In genomic region chr22:41096391-41096790, GRCh38 we compare ENCODE assay signal across 12 cellular contexts. TPM values are rescaled to one million over a fixed set of nuclear protein-coding genes. Genes with fewer than 3 reads are reported as not detected.
DNase-seq lines count a peak whose midpoint lies in the region; ATAC-seq and TF ChIP-seq lines count a peak whose summit lies in the region.
"Had no signal": no experiment of that assay in that cellular context is flagged by ENCODE, and none has a peak within 500 bp of the region (broad histone marks: within the 10 kb centered on the region; RNA-seq: fewer than 3 reads in every experiment).

No MANE protein-coding gene starts in this region.

- H3K4me1 ChIP-seq in DND-41 (ENCODE audit: insufficient read depth, low read length) (peaks cover 47% of the 10 kb centered on the region), Loucy (ENCODE audit: insufficient read depth, low read length, poor library complexity, severe bottlenecking) (peaks cover 58% of the 10 kb centered on the region), neural progenitor cell (peaks cover 17% of the 10 kb centered on the region)

- H4K20me1 ChIP-seq in DND-41 (ENCODE audit: insufficient read depth, low read length) = peaks cover 73% of the 10 kb centered on the region
- H4K20me1 ChIP-seq in Loucy (ENCODE audit: insufficient read depth, low read length, poor library complexity, severe bottlenecking) = peaks cover 90% of the 10 kb centered on the region
- peaks cover 90% of the 10 kb centered on the region for H4K20me1 ChIP-seq in neural progenitor cell (ENCODE audit: low read depth)

- TF ChIP-seq CTCF in DND-41 (IDR thresholded peaks at IDR 0.05; ENCODE audit: borderline replicate concordance, extremely low read depth, low read length, poor library complexity, severe bottlenecking) (no peak), Loucy (conservative IDR thresholded peaks at IDR 0.05; ENCODE audit: low read length) (no peak), chondrocyte (IDR thresholded peaks at IDR 0.05) (no peak), neural progenitor cell (IDR thresholded peaks at IDR 0.05) (no peak)

- peak overlapping the region in 1 of 2 experiments; percentile 23; a peak in 1 of 4 replicates for H3K4me3 ChIP-seq in DND-41 (ENCODE audit: low read depth in 1 of 2, low read length in 2 of 2)
- peak overlapping the region; percentile 86 for H3K4me3 ChIP-seq in Loucy (ENCODE audit: low read length, poor library complexity, severe bottlenecking)
- H3K4me3 ChIP-seq in neural progenitor cell = no peak overlapping the region

- H2AFZ ChIP-seq in DND-41 (ENCODE audit: low read depth, low read length) (no peak overlapping the region), Loucy (ENCODE audit: low read length) (no peak overlapping the region), neural progenitor cell (replicated peaks) (no peak overlapping the region)

- H3K36me3 ChIP-seq in DND-41 (ENCODE audit: insufficient read depth, low read length) (peaks cover 45% of the 10 kb centered on the region), Loucy (ENCODE audit: insufficient read depth, low read length) (peaks cover 10% of the 10 kb centered on the region; the same call in 1 of the 2 replicates), neural progenitor cell (peaks cover 3% of the 10 kb centered on the region)

- peaks cover 2% of the 10 kb centered on the region for H3K36me3 Mint-ChIP-seq in chondrocyte (ENCODE audit: low read depth)
- peaks cover 31% of the 10 kb centered on the region for H3K36me3 Mint-ChIP-seq in neural progenitor cell

- H3K27me3 Mint-ChIP-seq in chondrocyte (ENCODE audit: low read depth) (no peaks in the 10 kb centered on the region), neural progenitor cell (ENCODE audit: insufficient read depth, low read depth) (peaks cover 3% of the 10 kb centered on the region)

- H3K27ac Mint-ChIP-seq in chondrocyte (ENCODE audit: unreplicated experiment) (peak overlapping the region; percentile 15), neural progenitor cell (no peak overlapping the region)

- no peaks in the 10 kb centered on the region for H3K9me3 ChIP-seq in DND-41 (ENCODE audit: insufficient read depth, low read length, severe bottlenecking)
- no peaks in the 10 kb centered on the region for H3K9me3 ChIP-seq in Loucy (ENCODE audit: insufficient read depth, low read depth, low read length)
- no peaks in the 10 kb centered on the region for H3K9me3 ChIP-seq in neural progenitor cell (ENCODE audit: low read depth)

- H3K9me2 ChIP-seq in Loucy (replicated peaks; ENCODE audit: low read depth, low read length) = no peaks in the 10 kb centered on the region

- H3K27ac ChIP-seq in DND-41 (ENCODE audit: low read length) (no peak overlapping the region), neural progenitor cell (no peak overlapping the region)

- H3K9ac ChIP-seq in DND-41 (ENCODE audit: low read depth, low read length) (no peak overlapping the region), Loucy (ENCODE audit: low read depth, low read length, poor library complexity, severe bottlenecking) (peak overlapping the region; percentile 95), neural progenitor cell (no peak overlapping the region)

- H3K27me3 ChIP-seq in DND-41 (ENCODE audit: insufficient read depth, low read length, poor library complexity) = no peaks in the 10 kb centered on the region
- H3K27me3 ChIP-seq in Loucy (ENCODE audit: insufficient read depth, low read length, poor library complexity, severe bottlenecking) = no peaks in the 10 kb centered on the region
- H3K27me3 ChIP-seq in neural progenitor cell = no peaks in the 10 kb centered on the region

- DNase-seq in DND-41 (no peak), chondrocyte (ENCODE audit: low spot score) (no peak), neural progenitor cell (ENCODE audit: low spot score) (no peak), NCI-H146 (lab: John Stamatoyannopoulos, UW) (no peak), iPS-NIHi7 (ENCODE audit: extremely low spot score) (no peak)
- DNase-seq: activated CD4-positive, alpha-beta T cell treated with anti-CD3 and anti-CD28 coated beads, Interleukin-2, amount 50 U/mL, for 4 hours; anterior cingulate cortex; SHP77; stimulated activated naive CD4-positive, alpha-beta T cell had no signal

- peak overlapping the region; percentile 6 for H3K4me3 Mint-ChIP-seq in chondrocyte (ENCODE audit: unreplicated experiment)
- no peak overlapping the region for H3K4me3 Mint-ChIP-seq in neural progenitor cell

- no peaks in the 10 kb centered on the region for H3K9me3 Mint-ChIP-seq in chondrocyte (ENCODE audit: low read depth)
- H3K9me3 Mint-ChIP-seq in neural progenitor cell = no peaks in the 10 kb centered on the region

- H3F3A ChIP-seq in Loucy (ENCODE audit: low read depth) (no peaks in the 10 kb centered on the region), neural progenitor cell (ENCODE audit: low read depth) (peaks cover 5% of the 10 kb centered on the region)

- H3K79me2 ChIP-seq in DND-41 (ENCODE audit: insufficient read depth, low read length) (peaks cover 98% of the 10 kb centered on the region), Loucy (ENCODE audit: insufficient read depth, low read length) (peaks cover 91% of the 10 kb centered on the region), neural progenitor cell (ENCODE audit: low read depth) (peaks cover 97% of the 10 kb centered on the region)

- H3K4me2 ChIP-seq in DND-41 (ENCODE audit: insufficient read depth, low read length) = peak overlapping the region; percentile 66
- H3K4me2 ChIP-seq in Loucy (ENCODE audit: low read depth, low read length, poor library complexity, severe bottlenecking) = peak overlapping the region; percentile 88
- peak overlapping the region; percentile 92 for H3K4me2 ChIP-seq in neural progenitor cell

- peaks cover 59% of the 10 kb centered on the region for H3K4me1 Mint-ChIP-seq in chondrocyte (ENCODE audit: low read depth)
- peaks cover 28% of the 10 kb centered on the region for H3K4me1 Mint-ChIP-seq in neural progenitor cell

- ATAC-seq in DND-41 (ENCODE audit: insufficient read depth, low read depth) = no peak
- ATAC-seq in HG02571 (IDR thresholded peaks at IDR 0.05; ENCODE audit: unreplicated experiment) = no peak
- no peak for ATAC-seq in activated CD4-positive, CD25-positive, alpha-beta regulatory T cell treated with anti-CD3 and anti-CD28 coated beads, Interleukin-2, amount 50 U/mL, for 24 hours

RNA-seq across cellular contexts. Expression of gene EP300, which starts 4.0 kb away (rescaled TPM):
- total RNA-seq in chondrocyte (53.1 to 58.1 TPM (median 57.8 TPM) in 3 replicates), neural progenitor cell (ENCODE audit: low replicate concordance) (57.9 and 66.6 TPM in 2 replicates)
